ENCODE assay signal across 1 cellular context in the genomic region with DNA sequence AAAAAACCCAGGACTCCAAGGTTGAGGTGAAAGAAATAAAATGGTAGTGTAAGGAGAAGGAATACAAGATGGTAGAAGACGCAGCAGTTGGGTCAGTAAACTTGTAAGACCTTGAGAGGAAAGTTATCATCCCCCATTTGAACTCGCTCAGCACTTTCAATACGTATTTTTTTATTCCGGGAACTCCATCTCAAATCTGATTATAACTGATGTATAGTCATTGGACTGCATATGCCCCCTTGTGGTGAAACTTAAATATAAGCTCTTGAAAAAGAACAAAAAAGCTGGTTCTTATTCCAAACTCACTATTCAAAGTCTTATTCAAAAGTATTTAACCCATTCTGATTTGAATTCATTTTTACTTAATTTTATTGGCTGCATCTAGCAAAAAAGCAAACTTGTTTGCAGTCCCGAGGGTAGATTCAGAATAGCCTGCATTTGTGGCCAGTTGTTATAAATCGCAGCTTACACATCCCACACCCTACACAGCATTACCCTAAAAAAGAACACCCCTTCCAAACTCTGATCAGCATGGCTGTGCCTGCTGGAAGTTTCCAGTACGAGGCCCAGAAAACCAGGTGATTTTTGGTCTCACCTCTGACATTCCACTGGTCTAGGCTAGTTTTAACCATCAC.
TF ChIP-seq lines count a peak whose summit lies in the region.

No MANE protein-coding gene starts in this region.

TF ChIP-seq in H1, 55 proteins besides CTCF, POLR2A, EP300 and RAD21 (continued from another document):
- TF ChIP-seq, protein P1, sequence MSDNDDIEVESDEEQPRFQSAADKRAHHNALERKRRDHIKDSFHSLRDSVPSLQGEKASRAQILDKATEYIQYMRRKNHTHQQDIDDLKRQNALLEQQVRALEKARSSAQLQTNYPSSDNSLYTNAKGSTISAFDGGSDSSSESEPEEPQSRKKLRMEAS (IDR thresholded peaks at IDR 0.05) = no peak
- TF ChIP-seq CTBP2 (IDR thresholded peaks at IDR 0.05; ENCODE audit: borderline replicate concordance, insufficient read depth, insufficient read length, low read length) = no peak
- no peak for TF ChIP-seq ASH2L (IDR thresholded peaks at IDR 0.05; ENCODE audit: low read length)
- TF ChIP-seq SIN3A (conservative IDR thresholded peaks at IDR 0.05 in 1 of 2, IDR thresholded peaks at IDR 0.05 in 1 of 2; ENCODE audit: low read depth in 1 of 2, low read length in 2 of 2) = no peak
- TF ChIP-seq ZNF274 (IDR thresholded peaks at IDR 0.05; ENCODE audit: borderline replicate concordance, extremely low read depth, low read length) = no peak
